11 cellular contexts compared by ENCODE assay signal in the genomic region with DNA sequence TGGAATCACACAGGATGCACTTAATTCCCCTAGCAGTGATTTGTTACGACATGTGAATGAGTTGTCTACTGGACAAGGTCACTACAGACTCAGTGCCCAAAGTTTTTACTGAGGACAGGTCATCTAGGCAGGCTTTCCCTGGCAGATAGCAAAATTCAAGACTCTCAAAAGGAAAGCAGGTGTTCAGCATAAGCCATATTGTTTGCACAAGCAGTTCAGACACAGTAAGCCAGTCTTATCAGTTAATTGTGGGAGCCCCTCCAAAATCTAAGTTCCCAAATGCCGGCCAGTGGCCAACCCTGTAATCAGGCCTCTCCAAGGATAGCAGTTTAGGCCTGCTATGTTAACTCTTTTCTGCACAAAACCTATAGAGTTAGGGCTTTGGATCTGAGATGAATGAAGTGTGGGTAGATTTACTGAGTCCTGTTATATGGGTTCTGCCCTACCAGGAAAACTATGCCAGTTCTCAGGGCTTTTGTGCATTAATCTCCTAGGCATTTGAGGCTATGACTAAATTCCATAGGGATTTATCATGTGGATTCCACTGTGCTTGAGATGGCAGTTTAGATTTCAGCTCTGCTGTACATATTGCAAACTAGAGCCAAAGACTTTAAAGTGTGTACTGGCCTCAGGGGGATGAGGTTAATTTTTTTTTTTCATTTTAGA. TPM values are rescaled to one million over a fixed set of nuclear protein-coding genes. Genes with fewer than 3 reads are reported as not detected.
DNase-seq lines count a peak whose midpoint lies in the region; ATAC-seq and TF ChIP-seq lines count a peak whose summit lies in the region.
"Had no signal": no experiment of that assay in that cellular context is flagged by ENCODE, and none has a peak within 500 bp of the region (broad histone marks: within the 10 kb centered on the region; RNA-seq: fewer than 3 reads in every experiment).

No MANE protein-coding gene starts in this region.

- peaks cover 17% of the 10 kb centered on the region for H3K36me3 ChIP-seq in Panc1 (ENCODE audit: control insufficient read depth, insufficient read depth, low read length)
- peaks cover 12% of the 10 kb centered on the region; the same call in 1 of the 2 replicates for H3K36me3 ChIP-seq in BE2C

- intact Hi-C loops in Panc1 (cut with micrococcal nuclease; ENCODE audit: unreplicated experiment) = no loop called here

- H3K27ac ChIP-seq in Panc1 (ENCODE audit: low read length) = peak overlapping the region; percentile 98
- H3K27ac ChIP-seq in epithelial cell of prostate = peak overlapping the region; percentile 70
- no peak overlapping the region for H3K27ac ChIP-seq in substantia nigra (ENCODE audit: low read depth, low read length, poor library complexity, severe bottlenecking)

- peaks cover 21% of the 10 kb centered on the region for H3K36me3 Mint-ChIP-seq in nephron (ENCODE audit: low read depth)

- CTCF ChIA-PET in Panc1 (lab: Charles Lee) = no interaction called here

- H3K27me3 Mint-ChIP-seq in nephron (ENCODE audit: low read depth) = no peaks in the 10 kb centered on the region

- ATAC-seq in Panc1 (peak; percentile 73), GM18861 (IDR thresholded peaks at IDR 0.05; ENCODE audit: unreplicated experiment) (no peak)

- peak; percentile 88 for DNase-seq in COLO829 (ENCODE audit: low spot score)
- DNase-seq in Panc1 (ENCODE audit: low read depth, low spot score) = no peak
- peak; percentile 29 for DNase-seq in epithelial cell of prostate (ENCODE audit: low read depth, low spot score)
- DNase-seq in substantia nigra (lab: John Stamatoyannopoulos, UW) = no peak
- DNase-seq in SKM-1 treated with dmso at 0.1 percent for 144 hours (lab: John Stamatoyannopoulos, UW; ENCODE audit: unreplicated experiment) = no peak
- DNase-seq in BE2C = no peak
- DNase-seq: activated naive CD4-positive, alpha-beta T cell treated with Interleukin-2 at 50 U/mL for 16 hours; DND-41; NCI-H1436 treated with DMSO at 0.1 percent for 48 hours had no signal

- H3K4me3 ChIP-seq in Panc1 (ENCODE audit: low read depth in 2 of 2, low read length in 2 of 2) (no peak overlapping the region), BE2C (ENCODE audit: low read depth, low read length) (no peak overlapping the region)

- peak overlapping the region in 1 of 3 experiments; percentile 58 for H3K4me3 Mint-ChIP-seq in nephron

- POLR2A ChIA-PET in Panc1 (lab: Charles Lee) = interaction anchor here (1.1 kb wide), 1 partner anchor 100 kb away, joined by 4 read pairs; no protein-coding TSS in a partner anchor

- TF ChIP-seq CTCF in Panc1 (IDR thresholded peaks at IDR 0.05) (no peak), nephron (IDR thresholded peaks at IDR 0.05; ENCODE audit: unreplicated experiment in 3 of 3) (no peak), BE2C (IDR thresholded peaks at IDR 0.05; ENCODE audit: low read depth, low read length) (no peak)

- no peaks in the 10 kb centered on the region for H3K9me3 ChIP-seq in Panc1 (ENCODE audit: control insufficient read depth, insufficient read depth, low read depth, low read length)
- no peaks in the 10 kb centered on the region for H3K9me3 ChIP-seq in BE2C

- H3K4me1 ChIP-seq in Panc1 (ENCODE audit: control insufficient read depth, insufficient read depth, low read length) = peaks cover 77% of the 10 kb centered on the region
- H3K4me1 ChIP-seq in BE2C = peaks cover 10% of the 10 kb centered on the region; the same call in 1 of the 2 replicates

- H3K9me3 Mint-ChIP-seq in nephron = no peaks in the 10 kb centered on the region

- BruUV-seq in Panc1 (replicated peaks; lab: Mats Ljungman, UMichigan) = TSS peak; percentile 96

- no peaks in the 10 kb centered on the region for H3K27me3 ChIP-seq in Panc1 (ENCODE audit: control insufficient read depth, insufficient read depth, low read length)
- H3K27me3 ChIP-seq in BE2C = no peaks in the 10 kb centered on the region

- peak overlapping the region; percentile 38 to 81 (median 79) for H3K27ac Mint-ChIP-seq in nephron

- peaks cover 60% of the 10 kb centered on the region for H3K4me1 Mint-ChIP-seq in nephron

- in situ Hi-C loops in Panc1 (cut with HindIII; ENCODE audit: low pct_unique_long_range_greater_than_20kb, low sequenced_read_pairs) = no loop called here

RNA-seq across cellular contexts. Expression of gene ARHGEF12, which starts 4.8 kb away (rescaled TPM):
- total RNA-seq in Panc1 (2021; ENCODE audit: unreplicated experiment) = 182 TPM
- 55.9 TPM for polyA plus RNA-seq in Panc1 (2012; ENCODE audit: insufficient read length)
- polyA plus RNA-seq in BE2C (2012; ENCODE audit: insufficient read depth, insufficient read length, low read depth) = 37.0 TPM

RNA-seq across cellular contexts. Expression of gene TLCD5, which starts 6.3 kb away (rescaled TPM):
- 22.8 TPM for total RNA-seq in Panc1 (2021; ENCODE audit: unreplicated experiment)
- polyA plus RNA-seq in Panc1 (2012; ENCODE audit: insufficient read length) = 12.7 TPM
- polyA plus RNA-seq in BE2C (2012; ENCODE audit: insufficient read depth, insufficient read length, low read depth) = 15.4 TPM

Comparison
In these comparisons a context has a peak if more than half of its experiments do, and no peak if none do; other contexts are left out.
1. DNase-seq: peak in COLO829 (single experiment) and epithelial cell of prostate (single experiment); none in Panc1 (single experiment), substantia nigra (0 of 49), SKM-1 treated with dmso at 0.1 percent for 144 hours (single experiment) and BE2C (single experiment).